ENCODE assay signal across 12 cellular contexts in genomic region chr11:96260067-96260511, GRCh38.
DNase-seq lines count a peak whose midpoint lies in the region; ATAC-seq and TF ChIP-seq lines count a peak whose summit lies in the region.
"Had no signal": no experiment of that assay in that cellular context is flagged by ENCODE, and none has a peak within 500 bp of the region (broad histone marks: within the 10 kb centered on the region; RNA-seq: fewer than 3 reads in every experiment).

No MANE protein-coding gene starts in this region.

- no peaks in the 10 kb centered on the region for H3K9me2 ChIP-seq in OCI-LY7 (ENCODE audit: insufficient read depth, low read length)

- H4K20me1 ChIP-seq in OCI-LY7 (ENCODE audit: insufficient read depth, low read length) = no peaks in the 10 kb centered on the region

- H3K27me3 ChIP-seq in colonic mucosa = no peaks in the 10 kb centered on the region
- no peaks in the 10 kb centered on the region for H3K27me3 ChIP-seq in lower lobe of right lung (ENCODE audit: low read depth)

- no peak for DNase-seq in T-helper 1 cell
- no peak for DNase-seq in OCI-LY7 (ENCODE audit: low spot score)
- DNase-seq in colonic mucosa = peak; percentile 24
- DNase-seq in stimulated activated effector memory CD8-positive, alpha-beta T cell treated with anti-CD3 and anti-CD28 coated beads, Interleukin-12 subunit alpha, Interleukin-12 subunit beta, amount 100 ng/mL, for 72 hours (ENCODE audit: low spot score in 2 of 2) = no peak
- DNase-seq in lower lobe of right lung = no peak
- no peak for DNase-seq in KG1 (lab: John Stamatoyannopoulos, UW)
- DNase-seq: activated CD8-positive, alpha-beta memory T cell treated with anti-CD3 and anti-CD28 coated beads, Interleukin-2, amount 50 U/mL, for 4 hours; NCI-H446 treated with DMSO at 0.1 percent for 48 hours; stimulated activated CD4-positive, alpha-beta T cell treated with anti-CD3 and anti-CD28 coated beads, Interleukin-15, amount 100 ng/mL, for 24 hours; SW 1271 had no signal

- POLR2A ChIA-PET in OCI-LY7 (lab: Charles Lee) = no interaction called here

- TF ChIP-seq CTCF in OCI-LY7 (conservative IDR thresholded peaks at IDR 0.05; ENCODE audit: low read length) (no peak), colonic mucosa (IDR thresholded peaks at IDR 0.05) (no peak), lower lobe of right lung (IDR thresholded peaks at IDR 0.05) (no peak)

- no peaks in the 10 kb centered on the region for H3K9me3 Mint-ChIP-seq in T-helper 1 cell treated with Interleukin-12 subunit alpha and Interleukin-12 subunit beta and Interleukin-4 antibody, amounts not matched to agents 30 μg/mL and 1 μg/mL, for 36 hours
- no peaks in the 10 kb centered on the region for H3K9me3 Mint-ChIP-seq in stimulated activated effector memory CD8-positive, alpha-beta T cell treated with anti-CD3 and anti-CD28 coated beads, Interleukin-12 subunit alpha, Interleukin-12 subunit beta, amount 100 ng/mL, for 72 hours

- peak overlapping the region; percentile 18 for H3K27ac Mint-ChIP-seq in T-helper 1 cell treated with Interleukin-12 subunit alpha and Interleukin-12 subunit beta and Interleukin-4 antibody, amounts not matched to agents 30 μg/mL and 1 μg/mL, for 36 hours
- H3K27ac Mint-ChIP-seq in stimulated activated effector memory CD8-positive, alpha-beta T cell treated with anti-CD3 and anti-CD28 coated beads, Interleukin-12 subunit alpha, Interleukin-12 subunit beta, amount 100 ng/mL, for 72 hours = peak overlapping the region; percentile 93

- no peaks in the 10 kb centered on the region for H3K27me3 Mint-ChIP-seq in T-helper 1 cell treated with Interleukin-12 subunit alpha and Interleukin-12 subunit beta and Interleukin-4 antibody, amounts not matched to agents 30 μg/mL and 1 μg/mL, for 36 hours (ENCODE audit: low read depth)

- no TSS peak for BruUV-seq in OCI-LY7 (replicated peaks; lab: Mats Ljungman, UMichigan)

- H3K36me3 Mint-ChIP-seq in T-helper 1 cell treated with Interleukin-12 subunit alpha and Interleukin-12 subunit beta and Interleukin-4 antibody, amounts not matched to agents 30 μg/mL and 1 μg/mL, for 36 hours (ENCODE audit: low read depth) = peaks cover 17% of the 10 kb centered on the region
- H3K36me3 Mint-ChIP-seq in stimulated activated effector memory CD8-positive, alpha-beta T cell treated with anti-CD3 and anti-CD28 coated beads, Interleukin-12 subunit alpha, Interleukin-12 subunit beta, amount 100 ng/mL, for 72 hours = peaks cover 13% of the 10 kb centered on the region

- H3K9me3 ChIP-seq in OCI-LY7 (ENCODE audit: low read length) (no peaks in the 10 kb centered on the region), colonic mucosa (no peaks in the 10 kb centered on the region), lower lobe of right lung (no peaks in the 10 kb centered on the region)

- intact Hi-C loops in OCI-LY7 (cut with micrococcal nuclease; ENCODE audit: unreplicated experiment) (no loop called here), colonic mucosa (cut with DNase I) (no loop called here), lower lobe of right lung (cut with DNase I) (no loop called here)

- CTCF ChIA-PET in OCI-LY7 (lab: Charles Lee; ENCODE audit: unreplicated experiment) = no interaction called here

- 0 out of 2 replicates have a peak overlapping the region, but pooled peaks have one; percentile 4 for H3K4me2 ChIP-seq in OCI-LY7 (ENCODE audit: low read length)

- H3K4me1 ChIP-seq in OCI-LY7 (ENCODE audit: insufficient read depth, low read length, poor library complexity, severe bottlenecking) (peaks cover 52% of the 10 kb centered on the region), colonic mucosa (peaks cover 8% of the 10 kb centered on the region), lower lobe of right lung (peaks cover 72% of the 10 kb centered on the region)

- H3K4me1 Mint-ChIP-seq in T-helper 1 cell treated with Interleukin-12 subunit alpha and Interleukin-12 subunit beta and Interleukin-4 antibody, amounts not matched to agents 30 μg/mL and 1 μg/mL, for 36 hours (ENCODE audit: low read depth) = peaks cover 63% of the 10 kb centered on the region
- H3K4me1 Mint-ChIP-seq in stimulated activated effector memory CD8-positive, alpha-beta T cell treated with anti-CD3 and anti-CD28 coated beads, Interleukin-12 subunit alpha, Interleukin-12 subunit beta, amount 100 ng/mL, for 72 hours = peaks cover 77% of the 10 kb centered on the region

- H3K9ac ChIP-seq in colonic mucosa (ENCODE audit: low read depth in 2 of 2, low read length in 2 of 2) = peak overlapping the region in 1 of 2 donors; percentile 42

- peak overlapping the region; percentile 8 for H3K4me3 Mint-ChIP-seq in T-helper 1 cell treated with Interleukin-12 subunit alpha and Interleukin-12 subunit beta and Interleukin-4 antibody, amounts not matched to agents 30 μg/mL and 1 μg/mL, for 36 hours
- no peak overlapping the region for H3K4me3 Mint-ChIP-seq in stimulated activated effector memory CD8-positive, alpha-beta T cell treated with anti-CD3 and anti-CD28 coated beads, Interleukin-12 subunit alpha, Interleukin-12 subunit beta, amount 100 ng/mL, for 72 hours

- H3K36me3 ChIP-seq in OCI-LY7 (ENCODE audit: insufficient read depth, low read length) = no peaks in the 10 kb centered on the region
- H3K36me3 ChIP-seq in colonic mucosa = no peaks in the 10 kb centered on the region
- no peaks in the 10 kb centered on the region for H3K36me3 ChIP-seq in lower lobe of right lung

- no peak overlapping the region for H3K27ac ChIP-seq in OCI-LY7 (ENCODE audit: low read depth, low read length, poor library complexity, severe bottlenecking)
- H3K27ac ChIP-seq in colonic mucosa = peak overlapping the region; percentile 67
- no peak overlapping the region for H3K27ac ChIP-seq in lower lobe of right lung

- H2AFZ ChIP-seq in OCI-LY7 (ENCODE audit: low read length) = peak overlapping the region; percentile 80; the same call in 1 of the 2 replicates

- H3K4me3 ChIP-seq in OCI-LY7 (ENCODE audit: low read depth, low read length, poor library complexity, severe bottlenecking) = no peak overlapping the region
- no peak overlapping the region for H3K4me3 ChIP-seq in colonic mucosa
- H3K4me3 ChIP-seq in lower lobe of right lung = no peak overlapping the region

- no peak for ATAC-seq in stimulated activated effector memory CD8-positive, alpha-beta T cell treated with anti-CD3 and anti-CD28 coated beads, Interleukin-12 subunit alpha, Interleukin-12 subunit beta, amount 100 ng/mL, for 72 hours
- no peak for ATAC-seq in lower lobe of right lung
- no peak for ATAC-seq in HG03280 (IDR thresholded peaks at IDR 0.05; ENCODE audit: unreplicated experiment)

- no peaks in the 10 kb centered on the region for H3K79me2 ChIP-seq in OCI-LY7 (ENCODE audit: insufficient read depth, low read depth, low read length)
